1 cellular context compared by ENCODE assay signal in genomic region chr4:142386450-142386849, GRCh38.
TF ChIP-seq lines count a peak whose summit lies in the region.

No MANE protein-coding gene starts in this region.

TF ChIP-seq in H1, 55 proteins besides CTCF, POLR2A, EP300 and RAD21 (continued from another document):
- no peak for TF ChIP-seq KDM5A (IDR thresholded peaks at IDR 0.05; ENCODE audit: low read length)
- TF ChIP-seq NRF1 (IDR thresholded peaks at IDR 0.05; ENCODE audit: low read depth, low read length): no peak
- no peak for TF ChIP-seq RBBP5 (IDR thresholded peaks at IDR 0.05; ENCODE audit: borderline replicate concordance, low read depth, low read length)
- no peak for TF ChIP-seq EZH2 (IDR thresholded peaks at IDR 0.05; ENCODE audit: low read depth, low read length, severe bottlenecking)
- TF ChIP-seq SP2 (IDR thresholded peaks at IDR 0.05; ENCODE audit: low read length): no peak
- no peak for TF ChIP-seq YY1 (IDR thresholded peaks at IDR 0.05; ENCODE audit: low read depth, low read length)
- no peak for TF ChIP-seq POLR2AphosphoS5 (IDR thresholded peaks at IDR 0.05; ENCODE audit: low read depth, low read length)
- TF ChIP-seq TAF1 (IDR thresholded peaks at IDR 0.05; ENCODE audit: low read depth, low read length): no peak
- TF ChIP-seq SP1 (IDR thresholded peaks at IDR 0.05; ENCODE audit: low read depth, low read length): no peak
- TF ChIP-seq JUND (IDR thresholded peaks at IDR 0.05; ENCODE audit: low read length): no peak
- TF ChIP-seq E2F6 (IDR thresholded peaks at IDR 0.05): no peak
- no peak for TF ChIP-seq GABPA (IDR thresholded peaks at IDR 0.05; ENCODE audit: borderline replicate concordance, insufficient read depth, low read length)
